Comparison of ENCODE assay signal across 1 cellular context in the genomic region with DNA sequence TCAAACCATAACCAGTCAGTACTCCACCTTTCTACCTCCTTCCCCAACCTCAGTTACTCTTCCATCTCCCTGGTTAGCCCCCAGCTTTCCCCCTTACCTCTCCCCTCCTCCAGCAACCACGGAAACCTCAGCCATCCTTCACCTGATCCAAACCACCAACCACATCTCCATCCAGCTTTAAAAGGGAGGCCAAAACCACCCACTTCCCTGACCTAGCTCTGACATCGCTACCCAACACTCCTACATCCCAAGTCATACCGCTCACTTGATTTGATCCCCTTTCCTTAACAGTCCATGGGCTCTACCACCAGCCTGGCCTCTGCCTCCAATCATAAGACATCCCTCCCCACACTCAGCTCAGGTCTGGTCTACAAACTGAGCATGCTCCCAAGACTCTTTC.
TF ChIP-seq lines count a peak whose summit lies in the region.

No MANE protein-coding gene starts in this region.

TF ChIP-seq in HCT116, 20 proteins besides CTCF, POLR2A, EP300 and RAD21 (continued from another document):
- TF ChIP-seq, protein P1, sequence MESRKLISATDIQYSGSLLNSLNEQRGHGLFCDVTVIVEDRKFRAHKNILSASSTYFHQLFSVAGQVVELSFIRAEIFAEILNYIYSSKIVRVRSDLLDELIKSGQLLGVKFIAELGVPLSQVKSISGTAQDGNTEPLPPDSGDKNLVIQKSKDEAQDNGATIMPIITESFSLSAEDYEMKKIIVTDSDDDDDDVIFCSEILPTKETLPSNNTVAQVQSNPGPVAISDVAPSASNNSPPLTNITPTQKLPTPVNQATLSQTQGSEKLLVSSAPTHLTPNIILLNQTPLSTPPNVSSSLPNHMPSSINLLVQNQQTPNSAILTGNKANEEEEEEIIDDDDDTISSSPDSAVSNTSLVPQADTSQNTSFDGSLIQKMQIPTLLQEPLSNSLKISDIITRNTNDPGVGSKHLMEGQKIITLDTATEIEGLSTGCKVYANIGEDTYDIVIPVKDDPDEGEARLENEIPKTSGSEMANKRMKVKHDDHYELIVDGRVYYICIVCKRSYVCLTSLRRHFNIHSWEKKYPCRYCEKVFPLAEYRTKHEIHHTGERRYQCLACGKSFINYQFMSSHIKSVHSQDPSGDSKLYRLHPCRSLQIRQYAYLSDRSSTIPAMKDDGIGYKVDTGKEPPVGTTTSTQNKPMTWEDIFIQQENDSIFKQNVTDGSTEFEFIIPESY (IDR thresholded peaks at IDR 0.05; ENCODE audit: extremely low read depth, insufficient replicate concordance, low read length) = no peak
TF ChIP-seq in HCT116: peak in this region for 0.
